Comparison of ENCODE assay signal across 14 cellular contexts in genomic region chr18:46464926-46465655, GRCh38.
DNase-seq lines count a peak whose midpoint lies in the region; ATAC-seq and TF ChIP-seq lines count a peak whose summit lies in the region.
"Had no signal": no experiment of that assay in that cellular context is flagged by ENCODE, and none has a peak within 500 bp of the region (broad histone marks: within the 10 kb centered on the region; RNA-seq: fewer than 3 reads in every experiment).

No MANE protein-coding gene starts in this region.

- no peak overlapping the region for H3K23ac ChIP-seq in IMR-90 (ENCODE audit: low read depth, low read length)

- no peak overlapping the region for H2BK15ac ChIP-seq in IMR-90 (ENCODE audit: low read depth, low read length)

- POLR2A ChIA-PET in IMR-90 (lab: Charles Lee; ENCODE audit: unreplicated experiment) (no interaction called here), HEK293T (lab: Yijun Ruan, JAX) (no interaction called here)

- H3K9me3 ChIP-seq in IMR-90 (ENCODE audit: control insufficient read depth, insufficient read depth, low read length) = no peaks in the 10 kb centered on the region
- H3K9me3 ChIP-seq in neural cell (ENCODE audit: low read length) = no peaks in the 10 kb centered on the region
- H3K9me3 ChIP-seq: stomach had no signal

- no peak overlapping the region for H4K91ac ChIP-seq in IMR-90 (ENCODE audit: insufficient read depth, low read depth, low read length)

- intact Hi-C loops in IMR-90 (cut with micrococcal nuclease) = no loop called here

- TF ChIP-seq CTCF in C4-2B (conservative IDR thresholded peaks at IDR 0.05) (no peak; the same call in 1 of the 2 replicates), IMR-90 (conservative IDR thresholded peaks at IDR 0.05; ENCODE audit: low read depth, low read length) (0 out of 2 replicates have a peak, but pooled peaks have one; percentile 6), chondrocyte (IDR thresholded peaks at IDR 0.05) (peak; percentile 63), neural cell (IDR thresholded peaks at IDR 0.05; ENCODE audit: poor library complexity, severe bottlenecking) (no peak)

- H3K9me2 ChIP-seq in neural cell (ENCODE audit: insufficient read depth, low read length) = no peaks in the 10 kb centered on the region

- no TSS peak for BruUV-seq in IMR-90 (replicated peaks; lab: Mats Ljungman, UMichigan)

- H3F3A ChIP-seq in neural cell (ENCODE audit: insufficient read depth, low read length, poor library complexity, severe bottlenecking) = no peaks in the 10 kb centered on the region

- no peaks in the 10 kb centered on the region for H3K36me3 ChIP-seq in IMR-90 (ENCODE audit: control insufficient read depth, insufficient read depth, low read length)
- H3K36me3 ChIP-seq in neural cell (ENCODE audit: insufficient read depth, low read length) = no peaks in the 10 kb centered on the region
- H3K36me3 ChIP-seq: stomach had no signal

- no peak overlapping the region for H3K27ac Mint-ChIP-seq in chondrocyte (ENCODE audit: unreplicated experiment)
- H3K27ac Mint-ChIP-seq: activated CD4-positive, alpha-beta T cell treated with anti-CD3 and anti-CD28 coated beads for 36 hours; CD4-positive, CD25-positive, alpha-beta regulatory T cell; dendritic cell treated with granulocyte-macrophage colony-stimulating factor and Interleukin-4, amounts not matched to agents 40 ng/mL and 50 ng/mL, for 4 days had no signal

- TF ChIP-seq RAD21 in IMR-90 (IDR thresholded peaks at IDR 0.05; ENCODE audit: low read length) (no peak), neural cell (conservative IDR thresholded peaks at IDR 0.05) (no peak)

- H3K56ac ChIP-seq in IMR-90 (ENCODE audit: extremely low read depth, insufficient read depth, low read length) = no peak overlapping the region

- no peaks in the 10 kb centered on the region for H3K79me1 ChIP-seq in IMR-90 (ENCODE audit: low read depth in 1 of 2, low read length in 2 of 2)

- no peak overlapping the region for H2AK5ac ChIP-seq in IMR-90 (ENCODE audit: low read depth, low read length)

- CTCF ChIA-PET in IMR-90 (lab: Yijun Ruan, JAX) = no interaction called here
- CTCF ChIA-PET in HEK293T (lab: Yijun Ruan, JAX) = interaction anchor here (1.4 kb wide), 1 partner anchor 184 kb away, joined by 7 read pairs; no protein-coding TSS in a partner anchor

- H3K27ac ChIP-seq in C4-2B = peak overlapping the region; percentile 46
- no peak overlapping the region for H3K27ac ChIP-seq in IMR-90 (ENCODE audit: insufficient read depth, low read length)
- peak overlapping the region; percentile 92 for H3K27ac ChIP-seq in neural cell (ENCODE audit: low read length)
- H3K27ac ChIP-seq: stomach had no signal

- no peak for DNase-seq in IMR-90
- DNase-seq in chondrocyte (ENCODE audit: low spot score) = no peak
- no peak for DNase-seq in HEK293T (ENCODE audit: extremely low spot score)
- DNase-seq in mucosa of gallbladder (ENCODE audit: low spot score) = no peak
- DNase-seq: activated CD4-positive, alpha-beta T cell treated with anti-CD3 and anti-CD28 coated beads for 36 hours; activated T-cell treated with anti-CD3 and anti-CD28 coated beads, Interleukin-2, amount 50 U/mL, for 48 hours; CD4-positive, CD25-positive, alpha-beta regulatory T cell; immature natural killer cell; stomach had no signal

- H3K4me3 ChIP-seq in IMR-90 (ENCODE audit: insufficient read depth, low read depth, low read length) (no peak overlapping the region), neural cell (ENCODE audit: low read length) (no peak overlapping the region)
- H3K4me3 ChIP-seq: stomach had no signal

- no peaks in the 10 kb centered on the region for H3K9me3 Mint-ChIP-seq in chondrocyte (ENCODE audit: low read depth)
- H3K9me3 Mint-ChIP-seq: CD4-positive, CD25-positive, alpha-beta regulatory T cell; dendritic cell treated with granulocyte-macrophage colony-stimulating factor and Interleukin-4, amounts not matched to agents 40 ng/mL and 50 ng/mL, for 4 days; immature natural killer cell had no signal

- H4K20me1 ChIP-seq in IMR-90 (ENCODE audit: insufficient read depth, low read length) = no peaks in the 10 kb centered on the region
- H4K20me1 ChIP-seq in neural cell (ENCODE audit: insufficient read depth) = no peaks in the 10 kb centered on the region

- no peak overlapping the region for H4K5ac ChIP-seq in IMR-90 (ENCODE audit: low read depth, low read length)

- no peak overlapping the region for H3K4me3 Mint-ChIP-seq in chondrocyte (ENCODE audit: unreplicated experiment)
- H3K4me3 Mint-ChIP-seq: activated CD4-positive, alpha-beta T cell treated with anti-CD3 and anti-CD28 coated beads for 36 hours; CD4-positive, CD25-positive, alpha-beta regulatory T cell; dendritic cell treated with granulocyte-macrophage colony-stimulating factor and Interleukin-4, amounts not matched to agents 40 ng/mL and 50 ng/mL, for 4 days; immature natural killer cell had no signal

- H2AK9ac ChIP-seq in IMR-90 (replicated peaks; ENCODE audit: low read depth, low read length, poor library complexity) = no peak overlapping the region

- in situ Hi-C loops in IMR-90 (cut with MboI; ENCODE audit: low sequenced_read_pairs) = no loop called here

- H4K8ac ChIP-seq in IMR-90 (ENCODE audit: low read depth in 2 of 2, low read length in 2 of 2) = no peak overlapping the region

- no CpG with 5 or more reads among the region's 8 CpGs for WGBS in IMR-90 (ENCODE audit: extremely low coverage in 2 of 2, insufficient read length in 1 of 2), 2 experiments

- H3K4me2 ChIP-seq in IMR-90 (ENCODE audit: low read depth, low read length) (no peak overlapping the region), neural cell (ENCODE audit: low read length) (no peak overlapping the region)

- peaks cover 33% of the 10 kb centered on the region for H3K4me1 Mint-ChIP-seq in chondrocyte (ENCODE audit: low read depth)
- H3K4me1 Mint-ChIP-seq: activated CD4-positive, alpha-beta T cell treated with anti-CD3 and anti-CD28 coated beads for 36 hours; CD4-positive, CD25-positive, alpha-beta regulatory T cell had no signal

- H2BK120ac ChIP-seq in IMR-90 (ENCODE audit: low read depth, low read length) = no peak overlapping the region

- H2AFZ ChIP-seq in IMR-90 (replicated peaks; ENCODE audit: low read length, poor library complexity) (no peak overlapping the region), neural cell (ENCODE audit: low read depth, low read length) (no peak overlapping the region)

- no peak overlapping the region for H3K14ac ChIP-seq in IMR-90 (replicated peaks; ENCODE audit: low read depth, low read length)

- no peak for TF ChIP-seq POLR2A in IMR-90 (IDR thresholded peaks at IDR 0.05; ENCODE audit: low read depth, low read length)

- no peak overlapping the region for H2BK5ac ChIP-seq in IMR-90 (ENCODE audit: low read depth, low read length, poor library complexity, severe bottlenecking)

- H3K18ac ChIP-seq in IMR-90 (ENCODE audit: low read depth, low read length) = no peak overlapping the region

- no peaks in the 10 kb centered on the region for H3K36me3 Mint-ChIP-seq in chondrocyte (ENCODE audit: low read depth)
- H3K36me3 Mint-ChIP-seq: CD4-positive, CD25-positive, alpha-beta regulatory T cell had no signal

- peaks cover 19% of the 10 kb centered on the region for H3K27me3 Mint-ChIP-seq in chondrocyte (ENCODE audit: low read depth)

- H3K9me1 ChIP-seq in IMR-90 (ENCODE audit: insufficient read depth, low read length) = no peaks in the 10 kb centered on the region

- no peak for TF ChIP-seq EP300 in neural cell (conservative IDR thresholded peaks at IDR 0.05; ENCODE audit: poor library complexity, severe bottlenecking)

- ATAC-seq in IMR-90 (ENCODE audit: low read depth) = no peak
- no peak for ATAC-seq in HG02938 (IDR thresholded peaks at IDR 0.05; ENCODE audit: unreplicated experiment)
- ATAC-seq in HG02571 (IDR thresholded peaks at IDR 0.05; ENCODE audit: unreplicated experiment) = no peak
- ATAC-seq: activated CD4-positive, alpha-beta T cell treated with anti-CD3 and anti-CD28 coated beads for 36 hours had no signal

- dilution Hi-C loops in IMR-90 (cut with HindIII; ENCODE audit: low sequenced_read_pairs, unreplicated experiment) = no loop called here

- no peaks in the 10 kb centered on the region; the same call in 1 of the 2 replicates for H3K27me3 ChIP-seq in IMR-90 (ENCODE audit: control insufficient read depth, insufficient read depth, low read length)
- H3K27me3 ChIP-seq in neural cell (ENCODE audit: insufficient read depth, low read depth, low read length) = no peaks in the 10 kb centered on the region

- H3K79me2 ChIP-seq in neural cell (replicated peaks; ENCODE audit: insufficient read depth, low read length) = no peaks in the 10 kb centered on the region

- H3K9ac ChIP-seq in IMR-90 (ENCODE audit: low read depth, low read length) (no peak overlapping the region), neural cell (ENCODE audit: low read length) (peak overlapping the region; percentile 42)

- no peak overlapping the region for H2BK20ac ChIP-seq in IMR-90 (ENCODE audit: low read depth, low read length)

- no peak overlapping the region for H3K4ac ChIP-seq in IMR-90 (ENCODE audit: low read depth, low read length)

- no peaks in the 10 kb centered on the region for H3K4me1 ChIP-seq in IMR-90 (ENCODE audit: control insufficient read depth, insufficient read depth, low read length)

TF ChIP-seq in IMR-90, 13 proteins besides CTCF, POLR2A, EP300 and RAD21 (continues in another document):
- TF ChIP-seq MXI1 (IDR thresholded peaks at IDR 0.05; ENCODE audit: borderline replicate concordance, low read depth, low read length) = no peak
- TF ChIP-seq SMC3 (IDR thresholded peaks at IDR 0.05; ENCODE audit: low read depth, low read length) = no peak
- no peak for TF ChIP-seq RFX5 (IDR thresholded peaks at IDR 0.05; ENCODE audit: low read depth, low read length)
- TF ChIP-seq NFE2L2 (IDR thresholded peaks at IDR 0.05; ENCODE audit: low read depth, low read length) = no peak
- TF ChIP-seq MAZ (IDR thresholded peaks at IDR 0.05; ENCODE audit: borderline replicate concordance, low read depth, low read length) = no peak

TF ChIP-seq in HEK293T, 16 proteins besides CTCF, POLR2A, EP300 and RAD21 (continues in another document):
- no peak for TF ChIP-seq PKNOX1 (IDR thresholded peaks at IDR 0.05)
- no peak for TF ChIP-seq L3MBTL2 (conservative IDR thresholded peaks at IDR 0.05)
- TF ChIP-seq BHLHE40 (IDR thresholded peaks at IDR 0.05; ENCODE audit: borderline replicate concordance) = no peak
- TF ChIP-seq ZNF384 (IDR thresholded peaks at IDR 0.05) = no peak
- no peak for TF ChIP-seq SUZ12 (IDR thresholded peaks at IDR 0.05)
- TF ChIP-seq FOXA1 (IDR thresholded peaks at IDR 0.05) = no peak
- no peak for TF ChIP-seq NFRKB (IDR thresholded peaks at IDR 0.05)
- no peak for TF ChIP-seq ARNT (IDR thresholded peaks at IDR 0.05)
- TF ChIP-seq CTBP1 (IDR thresholded peaks at IDR 0.05; ENCODE audit: borderline replicate concordance) = no peak

Comparison
In these comparisons a context has a peak if more than half of its experiments do, and no peak if none do; other contexts are left out.
1. CTCF ChIP-seq: peak in IMR-90 (single experiment) and chondrocyte (single experiment); none in C4-2B (single experiment) and neural cell (single experiment).